ENCODE assay signal across 6 cellular contexts in genomic region chr6:28469153-28469745, GRCh38. TPM values are rescaled to one million over a fixed set of nuclear protein-coding genes. Genes with fewer than 3 reads are reported as not detected.
"Had no signal": no experiment of that assay in that cellular context is flagged by ENCODE, and none has a peak within 500 bp of the region (broad histone marks: within the 10 kb centered on the region; RNA-seq: fewer than 3 reads in every experiment).

No MANE protein-coding gene starts in this region.

RNA-seq across cellular contexts. Expression of gene GPX6, which starts 46.3 kb away (rescaled TPM):
- total RNA-seq: GM23248, H1, HepG2, HFFc6, HT1080 had no signal
- polyA plus RNA-seq: GM23248, H1, HepG2, IgD-negative memory B cell had no signal

RNA-seq across cellular contexts. Expression of gene GPX5, which starts 56.4 kb away (rescaled TPM):
- total RNA-seq: GM23248, H1, HepG2, HFFc6, HT1080 had no signal
- polyA plus RNA-seq: GM23248, HepG2, IgD-negative memory B cell had no signal
